ENCODE assay signal across 23 cellular contexts in the genomic region with DNA sequence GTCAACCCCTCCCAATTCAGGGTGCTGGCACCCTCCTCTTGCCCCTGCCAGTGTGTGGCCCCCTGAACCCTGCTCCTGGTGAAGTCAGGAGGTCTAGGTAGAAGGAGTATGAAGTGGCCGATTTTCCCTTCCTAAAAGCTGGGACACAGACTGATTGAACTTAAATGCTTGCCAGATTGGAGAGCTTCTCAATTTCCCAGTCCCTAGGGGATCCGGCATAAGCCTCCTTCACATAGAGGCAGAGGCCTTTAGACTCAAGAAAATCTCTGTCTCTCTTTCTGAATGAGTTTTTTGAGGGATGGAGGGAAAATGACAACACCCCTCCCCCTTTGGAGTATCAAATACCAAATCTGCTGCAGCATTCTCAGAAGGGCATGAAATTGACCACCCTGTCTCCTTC. TPM values are rescaled to one million over a fixed set of nuclear protein-coding genes. Genes with fewer than 3 reads are reported as not detected.
DNase-seq lines count a peak whose midpoint lies in the region; TF ChIP-seq lines count a peak whose summit lies in the region.
"Had no signal": no experiment of that assay in that cellular context is flagged by ENCODE, and none has a peak within 500 bp of the region (broad histone marks: within the 10 kb centered on the region; RNA-seq: fewer than 3 reads in every experiment).

No MANE protein-coding gene starts in this region.

- no peak overlapping the region for H3K9ac ChIP-seq in mesenchymal stem cell (ENCODE audit: low read length)
- H3K9ac ChIP-seq: GM23248 had no signal

- H2BK15ac ChIP-seq in mesenchymal stem cell (ENCODE audit: low read depth, poor library complexity, severe bottlenecking), result no peak overlapping the region

- H3K27me3 ChIP-seq in Peyer's patch (no peaks in the 10 kb centered on the region), mesenchymal stem cell (ENCODE audit: control insufficient read depth in 1 of 2, insufficient read depth in 1 of 2, low read length in 2 of 2) (peaks cover 95 to 97% of the 10 kb centered on the region in 2 experiments)

- H3K4me2 ChIP-seq in mesenchymal stem cell (ENCODE audit: low read length, poor library complexity, severe bottlenecking), result no peak overlapping the region

- H2BK5ac ChIP-seq in mesenchymal stem cell (ENCODE audit: low read depth, low read length, poor library complexity, severe bottlenecking), result no peak overlapping the region

- H3K79me1 ChIP-seq in mesenchymal stem cell (replicated peaks; ENCODE audit: low read length, poor library complexity, severe bottlenecking), result no peaks in the 10 kb centered on the region

- H3K36me3 Mint-ChIP-seq in glutamatergic neuron (ENCODE audit: unreplicated experiment), result no peaks in the 10 kb centered on the region
- H3K36me3 Mint-ChIP-seq: CD14-positive monocyte had no signal

- no peak overlapping the region for H3K18ac ChIP-seq in mesenchymal stem cell (ENCODE audit: low read depth in 1 of 2, low read length in 2 of 2)

- H3K27ac ChIP-seq in Peyer's patch (no peak overlapping the region), mesenchymal stem cell (ENCODE audit: low read length, poor library complexity, severe bottlenecking) (no peak overlapping the region)
- H3K27ac ChIP-seq: GM23248, SK-N-MC had no signal

- H3K4ac ChIP-seq in mesenchymal stem cell (ENCODE audit: low read depth in 1 of 2, low read length in 2 of 2), result no peak overlapping the region

- H3K27me3 Mint-ChIP-seq in glutamatergic neuron (ENCODE audit: unreplicated experiment), result peaks cover 4% of the 10 kb centered on the region

- peak; percentile 21 for DNase-seq in COLO829 (ENCODE audit: low spot score)
- peak; percentile 64 for DNase-seq in NCI-H128 (lab: John Stamatoyannopoulos, UW; ENCODE audit: unreplicated experiment)
- DNase-seq in NCI-H2171 treated with DMSO at 0.1 percent for 48 hours (lab: John Stamatoyannopoulos, UW), result peak; percentile 92
- DNase-seq in glutamatergic neuron, result no peak
- no peak for DNase-seq in Peyer's patch
- DNase-seq in mesenchymal stem cell, result no peak
- no peak for DNase-seq in activated naive CD4-positive, alpha-beta T cell (lab: John Stamatoyannopoulos, UW)
- DNase-seq: ACHN, AML-193, COR-L47, DND-41, GDM1, GM23248, HCEC 1CT, Karpas-422, MG63, NCI-H1092 treated with DMSO at 0.1 percent for 48 hours, NCI-H2029 treated with DMSO at 0.1 percent for 48 hours, NCI-H774, Right ventricle myocardium superior had no signal

- peaks cover 38% of the 10 kb centered on the region for H3K4me1 Mint-ChIP-seq in glutamatergic neuron (ENCODE audit: low read depth, unreplicated experiment)
- H3K4me1 Mint-ChIP-seq: CD14-positive monocyte had no signal

- no peaks in the 10 kb centered on the region for H3K9me3 Mint-ChIP-seq in glutamatergic neuron (ENCODE audit: unreplicated experiment)

- TF ChIP-seq CTCF in glutamatergic neuron (IDR thresholded peaks at IDR 0.05; ENCODE audit: partially characterized antibody, unreplicated experiment), result no peak
- TF ChIP-seq CTCF in Peyer's patch (IDR thresholded peaks at IDR 0.05), result no peak

- H2AK5ac ChIP-seq in mesenchymal stem cell (ENCODE audit: low read length, severe bottlenecking), result no peak overlapping the region

- 91% methylated on average over 1 of the region's 2 CpGs for WGBS in mesenchymal stem cell

- H3K36me3 ChIP-seq in Peyer's patch (no peaks in the 10 kb centered on the region), mesenchymal stem cell (ENCODE audit: control insufficient read depth in 1 of 2, insufficient read depth in 2 of 2, low read depth in 1 of 2, low read length in 2 of 2) (no peaks in the 10 kb centered on the region)
- H3K36me3 ChIP-seq: MG63 had no signal

- no peak overlapping the region for H2BK120ac ChIP-seq in mesenchymal stem cell (ENCODE audit: low read depth, low read length)

- H3K27ac Mint-ChIP-seq in glutamatergic neuron (ENCODE audit: unreplicated experiment), result peak overlapping the region; percentile 92
- H3K27ac Mint-ChIP-seq: CD14-positive monocyte had no signal

- no peak overlapping the region for H2AFZ ChIP-seq in mesenchymal stem cell (ENCODE audit: low read depth, low read length)
- H2AFZ ChIP-seq: GM23248 had no signal

- H3K4me1 ChIP-seq in Peyer's patch, result no peaks in the 10 kb centered on the region
- H3K4me1 ChIP-seq in mesenchymal stem cell (ENCODE audit: control insufficient read depth, insufficient read depth, low read depth, low read length), result peaks cover 3% of the 10 kb centered on the region

- H3K4me3 Mint-ChIP-seq in glutamatergic neuron (ENCODE audit: unreplicated experiment), result peak overlapping the region; percentile 78

- H3K14ac ChIP-seq in mesenchymal stem cell (ENCODE audit: low read length in 2 of 2), result no peak overlapping the region

- no peak for TF ChIP-seq POLR2A in Peyer's patch (IDR thresholded peaks at IDR 0.05)

- no peak overlapping the region for H3K4me3 ChIP-seq in Peyer's patch
- no peak overlapping the region for H3K4me3 ChIP-seq in mesenchymal stem cell (ENCODE audit: insufficient read depth in 1 of 2, low read depth in 1 of 2, low read length in 2 of 2)
- H3K4me3 ChIP-seq: GM12878, GM23248, MG63, SK-N-MC had no signal

- H3K9me3 ChIP-seq in Peyer's patch (no peaks in the 10 kb centered on the region), mesenchymal stem cell (ENCODE audit: control insufficient read depth, low read length) (no peaks in the 10 kb centered on the region)
- H3K9me3 ChIP-seq: MG63 had no signal

- no peak overlapping the region for H3K23ac ChIP-seq in mesenchymal stem cell (ENCODE audit: low read length in 2 of 2)

- H2BK12ac ChIP-seq in mesenchymal stem cell (ENCODE audit: low read length in 2 of 2), result no peak overlapping the region

- H4K91ac ChIP-seq in mesenchymal stem cell (ENCODE audit: low read length), result no peak overlapping the region

- no peak overlapping the region for H4K8ac ChIP-seq in mesenchymal stem cell (ENCODE audit: low read length)

RNA-seq across cellular contexts. Expression of a gene that starts 51.5 kb away (rescaled TPM):
- total RNA-seq in glutamatergic neuron (ENCODE audit: unreplicated experiment) (2.6 TPM), Peyer's patch (under 1 TPM in 1 of 4 donors, not detected in 3; 0.28 TPM)
- under 0.01 TPM for polyA plus RNA-seq in mesenchymal stem cell (2013, experiment 1 of 2)
- not detected for polyA plus RNA-seq in mesenchymal stem cell (2013, experiment 2 of 2)
- total RNA-seq: GM12878, GM23248, Right ventricle myocardium superior had no signal
- polyA plus RNA-seq: CD14-positive monocyte, GM12878 had no signal

Comparison
In these comparisons a context has a peak if more than half of its experiments do, and no peak if none do; other contexts are left out.
1. DNase-seq: peak in COLO829 (single experiment), NCI-H128 (single experiment) and NCI-H2171 treated with DMSO at 0.1 percent for 48 hours (single experiment); none in glutamatergic neuron (single experiment), Peyer's patch (0 of 3), mesenchymal stem cell (single experiment) and activated naive CD4-positive, alpha-beta T cell (0 of 4).